Comparison of ENCODE assay signal across 8 cellular contexts in genomic region chr2:96485751-96486643, GRCh38. TPM values are rescaled to one million over a fixed set of nuclear protein-coding genes. Genes with fewer than 3 reads are reported as not detected.
A peak's percentile ranks its signal among the peaks of the same experiment; 100 is the strongest.
DNase-seq lines count a peak whose midpoint lies in the region; ATAC-seq and TF ChIP-seq lines count a peak whose summit lies in the region.

No MANE protein-coding gene starts in this region.

- ATAC-seq in GM18870 (IDR thresholded peaks at IDR 0.05; ENCODE audit: unreplicated experiment) (peak; percentile 87), HG03103 (IDR thresholded peaks at IDR 0.05; ENCODE audit: low read depth, unreplicated experiment) (peak; percentile 63)

- no peak overlapping the region for H3K18ac ChIP-seq in trophoblast cell (ENCODE audit: low read length)

- H3K27me3 ChIP-seq in ACC112 (ENCODE audit: insufficient read depth, low read length) (no peaks in the 10 kb centered on the region), trophoblast cell (ENCODE audit: insufficient read depth, low read length) (no peaks in the 10 kb centered on the region), tibial artery (no peaks in the 10 kb centered on the region)

- no peaks in the 10 kb centered on the region for H3K9me3 ChIP-seq in trophoblast cell (ENCODE audit: insufficient read depth, low read depth, low read length)
- H3K9me3 ChIP-seq in tibial artery = no peaks in the 10 kb centered on the region

- no peak overlapping the region for H3K14ac ChIP-seq in trophoblast cell (ENCODE audit: low read length)

- H3K9ac ChIP-seq in trophoblast cell (ENCODE audit: low read length) = no peak overlapping the region

- no peaks in the 10 kb centered on the region for H3K36me3 ChIP-seq in ACC112 (ENCODE audit: insufficient read depth, low read length)
- no peaks in the 10 kb centered on the region for H3K36me3 ChIP-seq in trophoblast cell (ENCODE audit: control insufficient read depth in 1 of 2, insufficient read depth in 2 of 2, low read length in 2 of 2)
- no peaks in the 10 kb centered on the region for H3K36me3 ChIP-seq in tibial artery

- H3K4me1 ChIP-seq in ACC112 (ENCODE audit: control insufficient read depth, insufficient read depth, low read length, unreplicated experiment) (peaks cover 12% of the 10 kb centered on the region), trophoblast cell (ENCODE audit: control insufficient read depth in 1 of 2, insufficient read depth in 2 of 2, low read length in 2 of 2) (peaks cover 0 to 3% of the 10 kb centered on the region in 2 experiments), tibial artery (peaks cover 0 to 15% (median 6%) of the 10 kb centered on the region in 4 donors)

- H2BK120ac ChIP-seq in trophoblast cell (ENCODE audit: insufficient read depth, low read length, poor library complexity) = no peak overlapping the region

- no peak for TF ChIP-seq CTCF in tibial artery (IDR thresholded peaks at IDR 0.05)

- H4K8ac ChIP-seq in trophoblast cell (ENCODE audit: low read depth, low read length) = no peak overlapping the region

- H2BK5ac ChIP-seq in trophoblast cell (ENCODE audit: low read depth, low read length, poor library complexity) = no peak overlapping the region

- H3K79me1 ChIP-seq in trophoblast cell (ENCODE audit: low read length) = no peaks in the 10 kb centered on the region

- H2AK5ac ChIP-seq in trophoblast cell (ENCODE audit: low read length) = no peak overlapping the region

- H3K27ac ChIP-seq in ACC112 (ENCODE audit: low read depth, low read length) (peak overlapping the region; percentile 57), trophoblast cell (ENCODE audit: low read depth, low read length) (no peak overlapping the region), tibial artery (peak overlapping the region; percentile 47 to 67)

- no peak overlapping the region for H4K91ac ChIP-seq in trophoblast cell (ENCODE audit: low read depth, low read length)

- no peak overlapping the region for H3K4ac ChIP-seq in trophoblast cell (ENCODE audit: low read depth, low read length)

- H4K12ac ChIP-seq in trophoblast cell (ENCODE audit: low read depth, low read length) = no peak overlapping the region

- H2AFZ ChIP-seq in ACC112 (ENCODE audit: low read length, unreplicated experiment) = peak overlapping the region; percentile 84
- no peak overlapping the region for H2AFZ ChIP-seq in trophoblast cell (ENCODE audit: insufficient read depth, low read length, poor library complexity)

- DNase-seq in OCI-M1 (lab: John Stamatoyannopoulos, UW) = peak; percentile 86
- DNase-seq in activated effector memory CD4-positive, alpha-beta T cell treated with Interleukin-2 at 50 U/mL for 16 hours = peak; percentile 67
- peak; percentile 57 for DNase-seq in foreskin melanocyte
- DNase-seq in trophoblast cell = peak; percentile 62 to 78
- peak; percentile 67 to 79 for DNase-seq in tibial artery

- WGBS in trophoblast cell (ENCODE audit: extremely low coverage, insufficient coverage, insufficient read length) = no CpG with 5 or more reads among the region's 33 CpGs

- no peak overlapping the region for H3K23ac ChIP-seq in trophoblast cell (ENCODE audit: low read length)

- no peak overlapping the region for H3K4me2 ChIP-seq in trophoblast cell (ENCODE audit: low read length)

- H3K79me2 ChIP-seq in ACC112 (ENCODE audit: control insufficient read depth, insufficient read depth, low read length, unreplicated experiment) (no peaks in the 10 kb centered on the region), trophoblast cell (ENCODE audit: control insufficient read depth, insufficient read depth, low read length, poor library complexity) (no peaks in the 10 kb centered on the region)

- H2BK12ac ChIP-seq in trophoblast cell (ENCODE audit: low read length) = no peak overlapping the region

- H3K4me3 ChIP-seq in ACC112 (ENCODE audit: low read depth, low read length) = peak overlapping the region; percentile 65
- no peak overlapping the region for H3K4me3 ChIP-seq in trophoblast cell (ENCODE audit: low read depth, low read length)
- peak overlapping the region; percentile 48 to 56 for H3K4me3 ChIP-seq in tibial artery

- intact Hi-C loops in tibial artery (cut with DNase I; ENCODE audit: low total_unique reads) = no loop called here

RNA-seq across cellular contexts. Expression of gene NEURL3, which starts 19.2 kb away (rescaled TPM):
- 0.47 and 0.51 TPM in 2 replicates for polyA plus RNA-seq in trophoblast cell (2013)

RNA-seq across cellular contexts. Expression of gene ARID5A, which starts 50.6 kb away (rescaled TPM):
- 1.3 and 1.4 TPM in 2 replicates for polyA plus RNA-seq in trophoblast cell (2013)
